16 cellular contexts compared by ENCODE assay signal in genomic region chr3:157232146-157232545, GRCh38.
DNase-seq lines count a peak whose midpoint lies in the region; FAIRE-seq and TF ChIP-seq lines count a peak whose summit lies in the region.
"Had no signal": no experiment of that assay in that cellular context is flagged by ENCODE, and none has a peak within 500 bp of the region (broad histone marks: within the 10 kb centered on the region; RNA-seq: fewer than 3 reads in every experiment).

No MANE protein-coding gene starts in this region.

- intact Hi-C loops in dorsolateral prefrontal cortex (cut with DNase I), result no loop called here

- peak overlapping the region; percentile 12 for H3K4me2 ChIP-seq in osteoblast (ENCODE audit: insufficient read depth, low read length)

- H3K27ac ChIP-seq in osteoblast (ENCODE audit: low read depth, low read length) (peak overlapping the region; percentile 79), dorsolateral prefrontal cortex (no peak overlapping the region)

- H3K36me3 ChIP-seq in bronchial epithelial cell (ENCODE audit: control insufficient read depth, insufficient read depth, low read length) (no peaks in the 10 kb centered on the region), osteoblast (ENCODE audit: insufficient read depth, low read length) (no peaks in the 10 kb centered on the region)

- no peak overlapping the region for H3K4me3 ChIP-seq in bronchial epithelial cell (ENCODE audit: low read depth, low read length)
- H3K4me3 ChIP-seq in osteoblast (ENCODE audit: insufficient read depth, low read length), result no peak overlapping the region
- H3K4me3 ChIP-seq in dorsolateral prefrontal cortex, result no peak overlapping the region

- TF ChIP-seq CTCF in bronchial epithelial cell (IDR thresholded peaks at IDR 0.05; ENCODE audit: insufficient read depth, low read length, severe bottlenecking) (no peak), osteoblast (IDR thresholded peaks at IDR 0.05; ENCODE audit: extremely low read depth, low read depth, low read length) (no peak), dorsolateral prefrontal cortex (IDR thresholded peaks at IDR 0.05 in 54 of 56, conservative IDR thresholded peaks at IDR 0.05 in 2 of 56; ENCODE audit: low read depth in 1 of 56, partially characterized antibody in 56 of 56) (no peak)

- H3K79me2 ChIP-seq in osteoblast (ENCODE audit: insufficient read depth, low read length), result no peaks in the 10 kb centered on the region

- no peak overlapping the region for H2AFZ ChIP-seq in osteoblast (ENCODE audit: low read length)

- DNase-seq in EL (peak; percentile 17), HT1080 (ENCODE audit: low read depth) (peak; percentile 44), bronchial epithelial cell (ENCODE audit: low read depth) (peak; percentile 12), osteoblast (ENCODE audit: insufficient read length, low spot score, missing footprints) (no peak), NCI-H2227 treated with DMSO at 0.1 percent for 48 hours (lab: John Stamatoyannopoulos, UW) (no peak), dorsolateral prefrontal cortex (no peak), NCI-H2107 (lab: John Stamatoyannopoulos, UW) (no peak)
- DNase-seq: 8988T; ACHN; C1 segment of cervical spinal cord; Calu3; CD4-positive, alpha-beta T cell; DMS 273 treated with DMSO at 0.1 percent for 48 hours; DMS79; GF-D8 had no signal

- H3K4me1 ChIP-seq in osteoblast (ENCODE audit: insufficient read depth, low read length), result peaks cover 18% of the 10 kb centered on the region

- no peaks in the 10 kb centered on the region for H3K27me3 ChIP-seq in bronchial epithelial cell (ENCODE audit: control insufficient read depth, insufficient read depth, low read length)
- H3K27me3 ChIP-seq in osteoblast (ENCODE audit: insufficient read depth, low read length), result no peaks in the 10 kb centered on the region
- no peaks in the 10 kb centered on the region for H3K27me3 ChIP-seq in dorsolateral prefrontal cortex

- no peak for FAIRE-seq in bronchial epithelial cell (lab: Jason Lieb, UNC)
- FAIRE-seq: GM19239 had no signal

- H4K20me1 ChIP-seq in osteoblast (ENCODE audit: insufficient read depth, low read length), result no peaks in the 10 kb centered on the region

- H3K9me3 ChIP-seq in osteoblast (ENCODE audit: low read depth, low read length), result no peaks in the 10 kb centered on the region

Comparison
In these comparisons a context has a peak if more than half of its experiments do, and no peak if none do; other contexts are left out.
1. DNase-seq: peak in EL (single experiment), HT1080 (single experiment) and bronchial epithelial cell (single experiment); none in osteoblast (single experiment), NCI-H2227 treated with DMSO at 0.1 percent for 48 hours (single experiment), dorsolateral prefrontal cortex (0 of 10) and NCI-H2107 (single experiment).